ENCODE assay signal across 18 cellular contexts in the genomic region with DNA sequence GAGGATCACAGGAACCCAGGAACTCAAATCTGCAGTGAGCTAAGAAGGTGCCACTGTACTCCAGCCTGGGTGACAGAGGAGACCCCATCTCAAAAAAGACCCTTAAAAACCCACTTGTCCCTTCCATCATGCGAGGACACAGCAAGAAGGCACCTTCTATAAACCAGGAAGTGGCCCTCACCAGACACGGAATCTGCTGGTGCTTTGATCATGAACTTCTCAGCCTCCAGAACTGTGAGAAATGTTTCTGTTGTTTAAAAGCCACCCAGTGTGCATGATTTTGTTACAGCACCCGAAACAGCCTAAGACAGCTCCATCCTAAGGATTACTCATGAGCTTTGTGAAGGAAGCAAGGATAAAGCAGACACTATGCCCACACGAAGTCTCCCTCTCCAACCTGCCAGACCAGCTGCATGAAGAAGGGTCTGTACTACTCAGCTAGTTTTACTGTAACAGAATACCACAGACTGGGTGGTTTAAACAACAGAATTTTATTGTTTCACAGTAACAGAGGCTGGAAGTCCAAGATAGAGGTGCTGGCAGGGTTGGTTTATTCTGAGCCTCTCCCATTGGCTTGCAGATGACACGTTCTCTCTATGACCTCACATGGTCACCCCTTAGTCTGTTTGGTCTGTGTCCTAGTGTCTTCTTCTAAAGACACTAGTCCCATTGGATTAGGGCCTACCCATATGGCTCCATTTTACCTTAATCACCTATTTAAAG. TPM values are rescaled to one million over a fixed set of nuclear protein-coding genes. Genes with fewer than 3 reads are reported as not detected.
DNase-seq lines count a peak whose midpoint lies in the region; ATAC-seq, FAIRE-seq and TF ChIP-seq lines count a peak whose summit lies in the region.
"Had no signal": no experiment of that assay in that cellular context is flagged by ENCODE, and none has a peak within 500 bp of the region (broad histone marks: within the 10 kb centered on the region; RNA-seq: fewer than 3 reads in every experiment).

No MANE protein-coding gene starts in this region.

- TF ChIP-seq RAD21 in K562 (CRISPR knock-in tag; conservative IDR thresholded peaks at IDR 0.05 in 1 of 2, IDR thresholded peaks at IDR 0.05 in 1 of 2): no peak

- no peaks in the 10 kb centered on the region for H3K27me3 ChIP-seq in CD4-positive, alpha-beta T cell (ENCODE audit: control insufficient read depth, insufficient read depth, low read length)
- no peaks in the 10 kb centered on the region for H3K27me3 ChIP-seq in K562 (ENCODE audit: control insufficient read depth in 2 of 2, insufficient read depth in 2 of 2, low read length in 2 of 2)
- H3K27me3 ChIP-seq: BE2C had no signal

- peak; percentile 54 for ATAC-seq in CD4-positive, alpha-beta T cell (ENCODE audit: poor library complexity)
- no peak for ATAC-seq in K562

- H3K79me2 ChIP-seq in K562 (ENCODE audit: control insufficient read depth, insufficient read depth, low read length): no peaks in the 10 kb centered on the region

- H3K9ac ChIP-seq in K562 (ENCODE audit: insufficient read depth in 1 of 2, low read depth in 2 of 2, low read length in 2 of 2): no peak overlapping the region

- FAIRE-seq in K562 (lab: Jason Lieb, UNC): no peak
- FAIRE-seq: A204.1, GM12892, GM19239 had no signal

- no TSS peak for BruUV-seq in K562 (replicated peaks; lab: Mats Ljungman, UMichigan)

- no peak overlapping the region for H3K4me2 ChIP-seq in K562 (ENCODE audit: insufficient read depth, low read length)

- no peak for TF ChIP-seq POLR2A in K562 (conservative IDR thresholded peaks at IDR 0.05)

- H3K9me3 Mint-ChIP-seq in activated naive CD4-positive, alpha-beta T cell treated with anti-CD3 and anti-CD28 coated beads, Interleukin-2, amount 10 ng/mL, durations not matched to agents 7 days and 5 days: no peaks in the 10 kb centered on the region
- H3K9me3 Mint-ChIP-seq in CD4-positive, alpha-beta T cell: no peaks in the 10 kb centered on the region

- in situ Hi-C loops in K562 (cut with MboI): no loop called here

- H3K4me1 Mint-ChIP-seq in activated naive CD4-positive, alpha-beta T cell treated with anti-CD3 and anti-CD28 coated beads, Interleukin-2, amount 10 ng/mL, durations not matched to agents 7 days and 5 days: peaks cover 6% of the 10 kb centered on the region
- peaks cover 31% of the 10 kb centered on the region for H3K4me1 Mint-ChIP-seq in CD4-positive, alpha-beta T cell (ENCODE audit: low read depth)
- H3K4me1 Mint-ChIP-seq: CD14-positive monocyte, H9 had no signal

- no peak for TF ChIP-seq CTCF in CD4-positive, alpha-beta T cell (IDR thresholded peaks at IDR 0.05)
- no peak for TF ChIP-seq CTCF in HEK293 (tag by site-specific recombination; IDR thresholded peaks at IDR 0.05)
- no peak for TF ChIP-seq CTCF in K562 (IDR thresholded peaks at IDR 0.05 in 2 of 3, conservative IDR thresholded peaks at IDR 0.05 in 1 of 3; ENCODE audit: insufficient read depth in 2 of 3, low read depth in 1 of 3, low read length in 3 of 3)

- H3K9me1 ChIP-seq in K562 (ENCODE audit: control insufficient read depth, insufficient read depth, low read length): no peaks in the 10 kb centered on the region

- intact Hi-C loops in CD4-positive, alpha-beta T cell (cut with DNase I, micrococcal nuclease): loop anchor here in 1 of 2 experiments (5.0 kb wide), 1 partner anchor 349 kb away; no protein-coding TSS in a partner anchor
- intact Hi-C loops in K562 (cut with micrococcal nuclease): no loop called here

- no peak overlapping the region for H3K4me3 ChIP-seq in HEK293 (ENCODE audit: low read depth, low read length)
- no peak overlapping the region for H3K4me3 ChIP-seq in K562

- no peaks in the 10 kb centered on the region for H3K9me3 ChIP-seq in CD4-positive, alpha-beta T cell (ENCODE audit: control insufficient read depth, low read length)
- H3K9me3 ChIP-seq in HEK293 (ENCODE audit: control insufficient read depth, insufficient read depth, low read depth, low read length) (no peaks in the 10 kb centered on the region), K562 (replicated peaks; ENCODE audit: control insufficient read depth, insufficient read depth, low read depth, low read length) (peaks cover 11% of the 10 kb centered on the region)
- H3K9me3 ChIP-seq: BE2C had no signal

- H3K27ac ChIP-seq in CD4-positive, alpha-beta T cell (ENCODE audit: low read depth, low read length): no peak overlapping the region
- H3K27ac ChIP-seq in HEK293 (ENCODE audit: extremely low read depth, low read depth, low read length) (no peak overlapping the region), K562 (ENCODE audit: extremely low read depth, low read depth, low read length) (no peak overlapping the region)

- peaks cover 10 to 13% of the 10 kb centered on the region in 2 experiments for H3K36me3 ChIP-seq in HEK293 (ENCODE audit: control insufficient read depth in 2 of 2, insufficient read depth in 1 of 2, low read length in 2 of 2)
- H3K36me3 ChIP-seq in K562 (ENCODE audit: control insufficient read depth, insufficient read depth, low read length): peaks cover 8% of the 10 kb centered on the region; the same call in 1 of the 3 replicates
- H3K36me3 ChIP-seq: BE2C had no signal

- WGBS in K562 (ENCODE audit: insufficient coverage, low coverage, missing lambda C conversion rate): 52% methylated on average over 5 of the region's 5 CpGs

- DNase-seq in activated naive CD4-positive, alpha-beta T cell treated with anti-CD3 and anti-CD28 coated beads, Interleukin-2, amount 10 ng/mL, durations not matched to agents 7 days and 5 days: peak; percentile 37
- no peak for DNase-seq in activated naive CD4-positive, alpha-beta T cell treated with anti-CD3 and anti-CD28 coated beads, Interleukin-2, amount 50 U/mL, for 16 hours
- no peak for DNase-seq in CD4-positive, alpha-beta T cell
- DNase-seq in K562 (ENCODE audit: extremely low read depth in 1 of 4, low spot score in 3 of 4) (no peak), NCI-H128 (lab: John Stamatoyannopoulos, UW; ENCODE audit: unreplicated experiment) (no peak), SIG-M5 treated with dmso at 0.1 percent for 504 hours (lab: John Stamatoyannopoulos, UW; ENCODE audit: unreplicated experiment) (no peak), NCI-H82 treated with DMSO at 0.1 percent for 48 hours (lab: John Stamatoyannopoulos, UW; ENCODE audit: unreplicated experiment) (no peak)
- DNase-seq: BE2C, DMS79, GOT3, H9, IMR-90 had no signal

- H3K36me3 Mint-ChIP-seq in activated naive CD4-positive, alpha-beta T cell treated with anti-CD3 and anti-CD28 coated beads, Interleukin-2, amount 10 ng/mL, durations not matched to agents 7 days and 5 days: peaks cover 13% of the 10 kb centered on the region
- H3K36me3 Mint-ChIP-seq in CD4-positive, alpha-beta T cell (ENCODE audit: low read depth): peaks cover 23% of the 10 kb centered on the region

- no peak for TF ChIP-seq EP300 in K562 (IDR thresholded peaks at IDR 0.05; ENCODE audit: low read length)

- H4K20me1 ChIP-seq in K562 (replicated peaks; ENCODE audit: control insufficient read depth, insufficient read depth, low read length): no peaks in the 10 kb centered on the region

- H3K27me3 Mint-ChIP-seq in activated naive CD4-positive, alpha-beta T cell treated with anti-CD3 and anti-CD28 coated beads, Interleukin-2, amount 10 ng/mL, durations not matched to agents 7 days and 5 days: no peaks in the 10 kb centered on the region
- no peaks in the 10 kb centered on the region for H3K27me3 Mint-ChIP-seq in CD4-positive, alpha-beta T cell

- no peak overlapping the region for H3K4me3 Mint-ChIP-seq in activated naive CD4-positive, alpha-beta T cell treated with anti-CD3 and anti-CD28 coated beads, Interleukin-2, amount 10 ng/mL, durations not matched to agents 7 days and 5 days
- H3K4me3 Mint-ChIP-seq in CD4-positive, alpha-beta T cell: no peak overlapping the region
- H3K4me3 Mint-ChIP-seq: CD14-positive monocyte, H9 had no signal

- POLR2A ChIA-PET in CD4-positive, alpha-beta T cell (lab: Charles Lee): interaction anchor here (1.3 to 4.6 kb wide), 3 partner anchors 9 to 424 kb away, joined by 4 to 28 read pairs (median 6); partner anchors contain the start of genes RSU1 and VIM
- POLR2A ChIA-PET in HEK293 (lab: Yijun Ruan, JAX) (interaction anchor here (0.7 to 1.0 kb wide), 2 partner anchors 12 to 15 kb away, joined by 4 to 13 read pairs; no protein-coding TSS in a partner anchor), K562 (lab: Yijun Ruan, JAX) (interaction anchor here (0.6 to 1.2 kb wide), 2 partner anchors 10 to 15 kb away, joined by 4 to 5 read pairs; no protein-coding TSS in a partner anchor)

- H2AFZ ChIP-seq in K562 (ENCODE audit: low read depth, low read length): peak overlapping the region; percentile 38

- CTCF ChIA-PET in activated naive CD4-positive, alpha-beta T cell treated with anti-CD3 and anti-CD28 coated beads, Interleukin-2, amount 10 ng/mL, durations not matched to agents 7 days and 5 days (lab: Charles Lee): interaction anchor here (0.6 to 1.8 kb wide), 5 partner anchors 9 to 15 kb away, joined by 3 to 4 read pairs (median 3); no protein-coding TSS in a partner anchor
- CTCF ChIA-PET in CD4-positive, alpha-beta T cell (lab: Charles Lee): no interaction called here
- CTCF ChIA-PET in HEK293 (lab: Yijun Ruan, JAX) (interaction anchor here (0.6 kb wide), 1 partner anchor 967 kb away, joined by 3 read pairs; no protein-coding TSS in a partner anchor), K562 (lab: Yijun Ruan, JAX; ENCODE audit: low intra/inter-chr PET ratio) (interaction anchor here (0.6 kb wide), 1 partner anchor 1004 kb away, joined by 3 read pairs; no protein-coding TSS in a partner anchor)

- peak overlapping the region; percentile 64 for H3K27ac Mint-ChIP-seq in activated naive CD4-positive, alpha-beta T cell treated with anti-CD3 and anti-CD28 coated beads, Interleukin-2, amount 10 ng/mL, durations not matched to agents 7 days and 5 days
- H3K27ac Mint-ChIP-seq in CD4-positive, alpha-beta T cell: peak overlapping the region; percentile 74
- H3K27ac Mint-ChIP-seq: H9 had no signal

- H3K4me1 ChIP-seq in HEK293 (ENCODE audit: control insufficient read depth, insufficient read depth, low read length) (no peaks in the 10 kb centered on the region), K562 (replicated peaks in 1 of 2; ENCODE audit: control insufficient read depth in 2 of 2, insufficient read depth in 2 of 2, low read length in 2 of 2) (peaks cover 0 to 15% of the 10 kb centered on the region in 2 experiments; a peak in 3 of 5 replicates)
- H3K4me1 ChIP-seq: BE2C had no signal

RNA-seq across cellular contexts. Expression of gene VIM, which starts 13.7 kb away (rescaled TPM):
- 1,000 to 10,000 TPM; 1,576 to 1,603 TPM for total RNA-seq in CD4-positive, alpha-beta T cell
- total RNA-seq in K562 (2011; cell fraction: chromatin; rRNA removed; ENCODE audit: low replicate concordance): 119 and 160 TPM in 2 replicates
- total RNA-seq in K562 (2011; cell fraction: nucleolus; rRNA removed): 119 and 169 TPM in 2 replicates
- 116 and 178 TPM in 2 replicates for total RNA-seq in K562 (2011; cell fraction: nucleoplasm; rRNA removed)
- 604 and 655 TPM in 2 replicates for total RNA-seq in K562 (2014; rRNA removed)
- total RNA-seq in K562 (2014; rRNA removed; fragmentation: Illumina TruSeq; extraction: Trizol): 264 and 301 TPM in 2 replicates
- 441 and 490 TPM in 2 replicates for total RNA-seq in K562 (2015; rRNA removed; fragmentation: Illumina TruSeq; extraction: Trizol)
- total RNA-seq in K562 (2021): 571 and 621 TPM in 2 replicates
- 300 and 518 TPM in 2 replicates for polyA plus RNA-seq in K562 (2011; rRNA removed)
- polyA plus RNA-seq in K562 (2011; cell fraction: cytosol; rRNA removed): 296 and 577 TPM in 2 replicates
- polyA plus RNA-seq in K562 (2011; cell fraction: nucleus; rRNA removed): 267 and 332 TPM in 2 replicates
- 869 and 1,478 TPM in 2 replicates for polyA plus RNA-seq in K562 (2012)
- 458 and 481 TPM in 2 replicates for polyA plus RNA-seq in K562 (2014; fragmentation: Illumina TruSeq; extraction: Trizol)
- polyA plus RNA-seq in K562 (2014; fragmentation: Nextera tagmentation; extraction: Ambion mirVana): 100 to 1,000 TPM in 1 of 2 experiments, 10 to 100 TPM in 1; 86.0 to 123 TPM
- 275 and 383 TPM in 2 replicates for polyA plus RNA-seq in K562 (2014; rRNA removed)
- polyA minus RNA-seq in K562 (2011; rRNA and poly(A)+ RNA removed): 448 and 611 TPM in 2 replicates
- 361 and 458 TPM in 2 replicates for polyA minus RNA-seq in K562 (2011; cell fraction: cytosol; rRNA and poly(A)+ RNA removed)
- polyA minus RNA-seq in K562 (2011; cell fraction: nucleus; rRNA and poly(A)+ RNA removed): 168 and 199 TPM in 2 replicates
- total RNA-seq: HT-29 had no signal

RNA-seq across cellular contexts. Expression of gene TRDMT1, which starts 40.3 kb away (rescaled TPM):
- total RNA-seq in CD4-positive, alpha-beta T cell: 10 to 100 TPM; 20.3 to 21.3 TPM
- total RNA-seq in K562 (2011; cell fraction: chromatin; rRNA removed; ENCODE audit: low replicate concordance): 5.7 and 18.9 TPM in 2 replicates
- 2.3 and 4.5 TPM in 2 replicates for total RNA-seq in K562 (2011; cell fraction: nucleolus; rRNA removed)
- total RNA-seq in K562 (2011; cell fraction: nucleoplasm; rRNA removed): 10.6 and 14.4 TPM in 2 replicates
- total RNA-seq in K562 (2014; rRNA removed) (5.6 and 6.9 TPM in 2 replicates), K562 (2014; rRNA removed; fragmentation: Illumina TruSeq; extraction: Trizol) (10.5 and 10.7 TPM in 2 replicates), K562 (2015; rRNA removed; fragmentation: Illumina TruSeq; extraction: Trizol) (5.6 and 7.0 TPM in 2 replicates), K562 (2021) (9.1 and 10.2 TPM in 2 replicates)
- polyA plus RNA-seq in K562 (2011; rRNA removed) (6.9 and 12.6 TPM in 2 replicates), K562 (2014; fragmentation: Illumina TruSeq; extraction: Trizol) (6.5 and 9.6 TPM in 2 replicates), K562 (2014; fragmentation: Nextera tagmentation; extraction: Ambion mirVana) (1 to 10 TPM; 8.7 to 9.3 TPM), K562 (2014; rRNA removed) (5.4 and 6.2 TPM in 2 replicates)
- polyA plus RNA-seq in K562 (2011; cell fraction: cytosol; rRNA removed): 1.8 and 2.4 TPM in 2 replicates
- 5.4 and 6.7 TPM in 2 replicates for polyA plus RNA-seq in K562 (2011; cell fraction: nucleus; rRNA removed)
- 4.1 and 6.4 TPM in 2 replicates for polyA plus RNA-seq in K562 (2012)
- 10.9 and 12.3 TPM in 2 replicates for polyA minus RNA-seq in K562 (2011; rRNA and poly(A)+ RNA removed)
- polyA minus RNA-seq in K562 (2011; cell fraction: cytosol; rRNA and poly(A)+ RNA removed): 4.1 and 7.2 TPM in 2 replicates
- polyA minus RNA-seq in K562 (2011; cell fraction: nucleus; rRNA and poly(A)+ RNA removed): 7.5 and 12.0 TPM in 2 replicates
